ENCODE assay signal across 1 cellular context in the genomic region with DNA sequence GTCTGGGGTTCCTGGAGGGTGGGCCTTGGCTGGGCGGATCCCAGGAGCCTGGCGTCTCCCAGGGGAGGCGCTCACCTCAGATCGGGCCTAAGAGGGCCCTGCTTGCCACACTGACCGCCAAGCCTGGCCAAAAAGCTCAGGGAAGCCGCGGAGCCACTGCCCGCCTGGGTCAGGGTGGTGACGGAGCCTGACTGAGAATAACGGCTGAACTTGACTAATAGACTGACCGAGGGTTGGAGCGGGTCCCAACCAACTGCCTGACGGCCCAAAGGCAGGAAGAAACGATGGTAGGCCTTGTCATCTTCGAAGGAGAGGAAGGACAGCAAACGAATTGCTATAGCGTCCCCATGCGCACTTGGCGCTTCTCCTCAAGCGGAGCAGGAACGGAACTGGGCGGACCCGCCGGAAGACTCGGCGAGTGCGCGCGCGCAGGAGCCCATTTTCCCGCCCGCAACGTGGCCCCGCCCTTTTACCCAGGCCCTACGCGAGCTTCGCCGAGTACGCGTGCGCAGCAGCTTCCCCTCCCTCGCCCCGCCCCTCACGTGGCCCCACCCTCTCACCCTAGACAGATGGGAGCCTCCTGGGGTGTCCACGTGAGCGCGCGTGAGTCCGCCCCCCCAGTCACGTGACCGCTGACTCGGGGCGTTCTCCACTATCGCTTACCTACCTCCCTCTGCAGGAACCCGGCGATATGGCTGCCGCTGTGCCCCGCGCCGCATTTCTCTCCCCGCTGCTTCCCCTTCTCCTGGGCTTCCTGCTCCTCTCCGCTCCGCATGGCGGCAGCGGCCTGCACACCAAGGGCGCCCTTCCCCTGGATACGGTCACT.
TF ChIP-seq lines count a peak whose summit lies in the region.

A gene (plus strand): TSS at position 652 of the 826 bp plus-strand sequence. CDS start 40 bp downstream, at position 692.
A gene (minus strand): TSS at position 391 of the 826 bp plus-strand sequence. CDS start 7,895 bp downstream, outside the sequence.

TF ChIP-seq in HepG2, 621 proteins besides CTCF, POLR2A, EP300 and RAD21 (continued from another document and continues in another):
- TF ChIP-seq, protein P1, sequence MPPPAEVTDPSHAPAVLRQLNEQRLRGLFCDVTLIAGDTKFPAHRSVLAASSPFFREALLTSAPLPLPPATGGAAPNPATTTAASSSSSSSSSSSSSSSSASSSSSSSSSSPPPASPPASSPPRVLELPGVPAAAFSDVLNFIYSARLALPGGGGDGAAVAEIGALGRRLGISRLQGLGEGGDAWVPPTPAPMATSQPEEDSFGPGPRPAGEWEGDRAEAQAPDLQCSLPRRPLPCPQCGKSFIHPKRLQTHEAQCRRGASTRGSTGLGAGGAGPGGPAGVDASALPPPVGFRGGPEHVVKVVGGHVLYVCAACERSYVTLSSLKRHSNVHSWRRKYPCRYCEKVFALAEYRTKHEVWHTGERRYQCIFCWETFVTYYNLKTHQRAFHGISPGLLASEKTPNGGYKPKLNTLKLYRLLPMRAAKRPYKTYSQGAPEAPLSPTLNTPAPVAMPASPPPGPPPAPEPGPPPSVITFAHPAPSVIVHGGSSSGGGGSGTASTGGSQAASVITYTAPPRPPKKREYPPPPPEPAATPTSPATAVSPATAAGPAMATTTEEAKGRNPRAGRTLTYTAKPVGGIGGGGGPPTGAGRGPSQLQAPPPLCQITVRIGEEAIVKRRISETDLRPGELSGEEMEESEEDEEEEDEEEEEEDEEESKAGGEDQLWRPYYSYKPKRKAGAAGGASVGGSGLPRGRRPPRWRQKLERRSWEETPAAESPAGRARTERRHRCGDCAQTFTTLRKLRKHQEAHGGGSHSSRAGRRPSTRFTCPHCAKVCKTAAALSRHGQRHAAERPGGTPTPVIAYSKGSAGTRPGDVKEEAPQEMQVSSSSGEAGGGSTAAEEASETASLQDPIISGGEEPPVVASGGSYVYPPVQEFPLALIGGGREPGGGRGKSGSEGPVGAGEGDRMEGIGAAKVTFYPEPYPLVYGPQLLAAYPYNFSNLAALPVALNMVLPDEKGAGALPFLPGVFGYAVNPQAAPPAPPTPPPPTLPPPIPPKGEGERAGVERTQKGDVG (CRISPR knock-in tag; IDR thresholded peaks at IDR 0.05; ENCODE audit: borderline replicate concordance): 0 out of 2 replicates have a peak, but pooled peaks have one; percentile 54
- TF ChIP-seq BRCA1 (CRISPR knock-in tag; IDR thresholded peaks at IDR 0.05) (peak; percentile 60; the same call in 1 of the 2 replicates), MATR3 (CRISPR knock-in tag; IDR thresholded peaks at IDR 0.05) (no peak), GFI1 (CRISPR knock-in tag; IDR thresholded peaks at IDR 0.05; ENCODE audit: borderline replicate concordance) (no peak; the same call in 1 of the 2 replicates), ZNF354B (CRISPR knock-in tag; IDR thresholded peaks at IDR 0.05) (no peak; the same call in 1 of the 2 replicates), SMAD3 (CRISPR knock-in tag; IDR thresholded peaks at IDR 0.05) (peak; percentile 14; the same call in 1 of the 2 replicates), MEIS2 (CRISPR knock-in tag; IDR thresholded peaks at IDR 0.05) (peak; percentile 71), PAX8 (CRISPR knock-in tag; IDR thresholded peaks at IDR 0.05; ENCODE audit: borderline replicate concordance) (0 out of 2 replicates have a peak, but pooled peaks have one; percentile 11), ARNTL (CRISPR knock-in tag; IDR thresholded peaks at IDR 0.05) (peak; percentile 99), ZNF713 (CRISPR knock-in tag; IDR thresholded peaks at IDR 0.05) (no peak), HNF4G (IDR thresholded peaks at IDR 0.05; ENCODE audit: borderline replicate concordance, low read depth, low read length) (peak; percentile 10; the same call in 1 of the 2 replicates), HNF4G (CRISPR knock-in tag; IDR thresholded peaks at IDR 0.05; ENCODE audit: borderline replicate concordance, low read depth) (no peak; the same call in 1 of the 2 replicates), JARID2 (CRISPR knock-in tag; IDR thresholded peaks at IDR 0.05; ENCODE audit: insufficient replicate concordance) (peak; percentile 52), HOXA9 (CRISPR knock-in tag; IDR thresholded peaks at IDR 0.05; ENCODE audit: borderline replicate concordance) (peak; percentile 82), SPEN (CRISPR knock-in tag; IDR thresholded peaks at IDR 0.05; ENCODE audit: low read depth) (peak; percentile 57), HOXA3 (CRISPR knock-in tag; IDR thresholded peaks at IDR 0.05) (peak; percentile 75), GATAD1 (CRISPR knock-in tag; IDR thresholded peaks at IDR 0.05) (peak; percentile 84), ATF7 (IDR thresholded peaks at IDR 0.05) (no peak), ATF7 (CRISPR knock-in tag; IDR thresholded peaks at IDR 0.05) (peak; percentile 69; the same call in 1 of the 2 replicates), ZNF460 (CRISPR knock-in tag; IDR thresholded peaks at IDR 0.05; ENCODE audit: borderline replicate concordance) (peak; percentile 45; the same call in 1 of the 2 replicates), GABPB1 (CRISPR knock-in tag; IDR thresholded peaks at IDR 0.05) (peak; percentile 91), KMT2A (CRISPR knock-in tag; IDR thresholded peaks at IDR 0.05) (peak; percentile 7)
- TF ChIP-seq, protein P2, sequence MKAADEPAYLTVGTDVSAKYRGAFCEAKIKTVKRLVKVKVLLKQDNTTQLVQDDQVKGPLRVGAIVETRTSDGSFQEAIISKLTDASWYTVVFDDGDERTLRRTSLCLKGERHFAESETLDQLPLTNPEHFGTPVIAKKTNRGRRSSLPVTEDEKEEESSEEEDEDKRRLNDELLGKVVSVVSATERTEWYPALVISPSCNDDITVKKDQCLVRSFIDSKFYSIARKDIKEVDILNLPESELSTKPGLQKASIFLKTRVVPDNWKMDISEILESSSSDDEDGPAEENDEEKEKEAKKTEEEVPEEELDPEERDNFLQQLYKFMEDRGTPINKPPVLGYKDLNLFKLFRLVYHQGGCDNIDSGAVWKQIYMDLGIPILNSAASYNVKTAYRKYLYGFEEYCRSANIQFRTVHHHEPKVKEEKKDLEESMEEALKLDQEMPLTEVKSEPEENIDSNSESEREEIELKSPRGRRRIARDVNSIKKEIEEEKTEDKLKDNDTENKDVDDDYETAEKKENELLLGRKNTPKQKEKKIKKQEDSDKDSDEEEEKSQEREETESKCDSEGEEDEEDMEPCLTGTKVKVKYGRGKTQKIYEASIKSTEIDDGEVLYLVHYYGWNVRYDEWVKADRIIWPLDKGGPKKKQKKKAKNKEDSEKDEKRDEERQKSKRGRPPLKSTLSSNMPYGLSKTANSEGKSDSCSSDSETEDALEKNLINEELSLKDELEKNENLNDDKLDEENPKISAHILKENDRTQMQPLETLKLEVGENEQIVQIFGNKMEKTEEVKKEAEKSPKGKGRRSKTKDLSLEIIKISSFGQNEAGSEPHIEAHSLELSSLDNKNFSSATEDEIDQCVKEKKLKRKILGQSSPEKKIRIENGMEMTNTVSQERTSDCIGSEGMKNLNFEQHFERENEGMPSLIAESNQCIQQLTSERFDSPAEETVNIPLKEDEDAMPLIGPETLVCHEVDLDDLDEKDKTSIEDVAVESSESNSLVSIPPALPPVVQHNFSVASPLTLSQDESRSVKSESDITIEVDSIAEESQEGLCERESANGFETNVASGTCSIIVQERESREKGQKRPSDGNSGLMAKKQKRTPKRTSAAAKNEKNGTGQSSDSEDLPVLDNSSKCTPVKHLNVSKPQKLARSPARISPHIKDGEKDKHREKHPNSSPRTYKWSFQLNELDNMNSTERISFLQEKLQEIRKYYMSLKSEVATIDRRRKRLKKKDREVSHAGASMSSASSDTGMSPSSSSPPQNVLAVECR (CRISPR knock-in tag; IDR thresholded peaks at IDR 0.05; ENCODE audit: borderline replicate concordance): peak; percentile 84
- TF ChIP-seq, protein P3, sequence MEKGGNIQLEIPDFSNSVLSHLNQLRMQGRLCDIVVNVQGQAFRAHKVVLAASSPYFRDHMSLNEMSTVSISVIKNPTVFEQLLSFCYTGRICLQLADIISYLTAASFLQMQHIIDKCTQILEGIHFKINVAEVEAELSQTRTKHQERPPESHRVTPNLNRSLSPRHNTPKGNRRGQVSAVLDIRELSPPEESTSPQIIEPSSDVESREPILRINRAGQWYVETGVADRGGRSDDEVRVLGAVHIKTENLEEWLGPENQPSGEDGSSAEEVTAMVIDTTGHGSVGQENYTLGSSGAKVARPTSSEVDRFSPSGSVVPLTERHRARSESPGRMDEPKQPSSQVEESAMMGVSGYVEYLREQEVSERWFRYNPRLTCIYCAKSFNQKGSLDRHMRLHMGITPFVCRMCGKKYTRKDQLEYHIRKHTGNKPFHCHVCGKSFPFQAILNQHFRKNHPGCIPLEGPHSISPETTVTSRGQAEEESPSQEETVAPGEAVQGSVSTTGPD (CRISPR knock-in tag; IDR thresholded peaks at IDR 0.05): no peak
- TF ChIP-seq, protein P4, sequence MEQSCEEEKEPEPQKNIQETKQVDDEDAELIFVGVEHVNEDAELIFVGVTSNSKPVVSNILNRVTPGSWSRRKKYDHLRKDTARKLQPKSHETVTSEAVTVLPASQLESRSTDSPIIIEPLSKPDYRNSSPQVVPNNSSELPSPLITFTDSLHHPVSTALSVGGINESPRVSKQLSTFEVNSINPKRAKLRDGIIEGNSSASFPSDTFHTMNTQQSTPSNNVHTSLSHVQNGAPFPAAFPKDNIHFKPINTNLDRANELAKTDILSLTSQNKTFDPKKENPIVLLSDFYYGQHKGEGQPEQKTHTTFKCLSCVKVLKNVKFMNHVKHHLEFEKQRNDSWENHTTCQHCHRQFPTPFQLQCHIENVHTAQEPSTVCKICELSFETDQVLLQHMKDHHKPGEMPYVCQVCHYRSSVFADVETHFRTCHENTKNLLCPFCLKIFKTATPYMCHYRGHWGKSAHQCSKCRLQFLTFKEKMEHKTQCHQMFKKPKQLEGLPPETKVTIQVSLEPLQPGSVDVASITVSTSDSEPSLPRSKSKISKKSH (CRISPR knock-in tag; IDR thresholded peaks at IDR 0.05; ENCODE audit: borderline replicate concordance): peak; percentile 37
- TF ChIP-seq, protein P5, sequence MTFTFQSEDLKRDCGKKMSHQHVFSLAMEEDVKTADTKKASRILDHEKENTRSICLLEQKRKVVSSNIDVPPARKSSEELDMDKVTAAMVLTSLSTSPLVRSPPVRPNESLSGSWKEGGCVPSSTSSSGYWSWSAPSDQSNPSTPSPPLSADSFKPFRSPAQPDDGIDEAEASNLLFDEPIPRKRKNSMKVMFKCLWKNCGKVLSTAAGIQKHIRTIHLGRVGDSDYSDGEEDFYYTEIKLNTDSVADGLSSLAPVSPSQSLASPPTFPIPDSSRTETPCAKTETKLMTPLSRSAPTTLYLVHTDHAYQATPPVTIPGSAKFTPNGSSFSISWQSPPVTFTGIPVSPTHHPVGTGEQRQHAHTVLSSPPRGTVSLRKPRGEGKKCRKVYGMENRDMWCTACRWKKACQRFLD (CRISPR knock-in tag; IDR thresholded peaks at IDR 0.05; ENCODE audit: borderline replicate concordance): 0 out of 2 replicates have a peak, but pooled peaks have one; percentile 25
- TF ChIP-seq, protein P6, sequence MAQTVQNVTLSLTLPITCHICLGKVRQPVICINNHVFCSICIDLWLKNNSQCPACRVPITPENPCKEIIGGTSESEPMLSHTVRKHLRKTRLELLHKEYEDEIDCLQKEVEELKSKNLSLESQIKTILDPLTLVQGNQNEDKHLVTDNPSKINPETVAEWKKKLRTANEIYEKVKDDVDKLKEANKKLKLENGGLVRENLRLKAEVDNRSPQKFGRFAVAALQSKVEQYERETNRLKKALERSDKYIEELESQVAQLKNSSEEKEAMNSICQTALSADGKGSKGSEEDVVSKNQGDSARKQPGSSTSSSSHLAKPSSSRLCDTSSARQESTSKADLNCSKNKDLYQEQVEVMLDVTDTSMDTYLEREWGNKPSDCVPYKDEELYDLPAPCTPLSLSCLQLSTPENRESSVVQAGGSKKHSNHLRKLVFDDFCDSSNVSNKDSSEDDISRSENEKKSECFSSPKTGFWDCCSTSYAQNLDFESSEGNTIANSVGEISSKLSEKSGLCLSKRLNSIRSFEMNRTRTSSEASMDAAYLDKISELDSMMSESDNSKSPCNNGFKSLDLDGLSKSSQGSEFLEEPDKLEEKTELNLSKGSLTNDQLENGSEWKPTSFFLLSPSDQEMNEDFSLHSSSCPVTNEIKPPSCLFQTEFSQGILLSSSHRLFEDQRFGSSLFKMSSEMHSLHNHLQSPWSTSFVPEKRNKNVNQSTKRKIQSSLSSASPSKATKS (CRISPR knock-in tag; IDR thresholded peaks at IDR 0.05): no peak
- TF ChIP-seq, protein P7, sequence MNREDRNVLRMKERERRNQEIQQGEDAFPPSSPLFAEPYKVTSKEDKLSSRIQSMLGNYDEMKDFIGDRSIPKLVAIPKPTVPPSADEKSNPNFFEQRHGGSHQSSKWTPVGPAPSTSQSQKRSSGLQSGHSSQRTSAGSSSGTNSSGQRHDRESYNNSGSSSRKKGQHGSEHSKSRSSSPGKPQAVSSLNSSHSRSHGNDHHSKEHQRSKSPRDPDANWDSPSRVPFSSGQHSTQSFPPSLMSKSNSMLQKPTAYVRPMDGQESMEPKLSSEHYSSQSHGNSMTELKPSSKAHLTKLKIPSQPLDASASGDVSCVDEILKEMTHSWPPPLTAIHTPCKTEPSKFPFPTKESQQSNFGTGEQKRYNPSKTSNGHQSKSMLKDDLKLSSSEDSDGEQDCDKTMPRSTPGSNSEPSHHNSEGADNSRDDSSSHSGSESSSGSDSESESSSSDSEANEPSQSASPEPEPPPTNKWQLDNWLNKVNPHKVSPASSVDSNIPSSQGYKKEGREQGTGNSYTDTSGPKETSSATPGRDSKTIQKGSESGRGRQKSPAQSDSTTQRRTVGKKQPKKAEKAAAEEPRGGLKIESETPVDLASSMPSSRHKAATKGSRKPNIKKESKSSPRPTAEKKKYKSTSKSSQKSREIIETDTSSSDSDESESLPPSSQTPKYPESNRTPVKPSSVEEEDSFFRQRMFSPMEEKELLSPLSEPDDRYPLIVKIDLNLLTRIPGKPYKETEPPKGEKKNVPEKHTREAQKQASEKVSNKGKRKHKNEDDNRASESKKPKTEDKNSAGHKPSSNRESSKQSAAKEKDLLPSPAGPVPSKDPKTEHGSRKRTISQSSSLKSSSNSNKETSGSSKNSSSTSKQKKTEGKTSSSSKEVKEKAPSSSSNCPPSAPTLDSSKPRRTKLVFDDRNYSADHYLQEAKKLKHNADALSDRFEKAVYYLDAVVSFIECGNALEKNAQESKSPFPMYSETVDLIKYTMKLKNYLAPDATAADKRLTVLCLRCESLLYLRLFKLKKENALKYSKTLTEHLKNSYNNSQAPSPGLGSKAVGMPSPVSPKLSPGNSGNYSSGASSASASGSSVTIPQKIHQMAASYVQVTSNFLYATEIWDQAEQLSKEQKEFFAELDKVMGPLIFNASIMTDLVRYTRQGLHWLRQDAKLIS (CRISPR knock-in tag; IDR thresholded peaks at IDR 0.05): no peak
- TF ChIP-seq, protein P8, sequence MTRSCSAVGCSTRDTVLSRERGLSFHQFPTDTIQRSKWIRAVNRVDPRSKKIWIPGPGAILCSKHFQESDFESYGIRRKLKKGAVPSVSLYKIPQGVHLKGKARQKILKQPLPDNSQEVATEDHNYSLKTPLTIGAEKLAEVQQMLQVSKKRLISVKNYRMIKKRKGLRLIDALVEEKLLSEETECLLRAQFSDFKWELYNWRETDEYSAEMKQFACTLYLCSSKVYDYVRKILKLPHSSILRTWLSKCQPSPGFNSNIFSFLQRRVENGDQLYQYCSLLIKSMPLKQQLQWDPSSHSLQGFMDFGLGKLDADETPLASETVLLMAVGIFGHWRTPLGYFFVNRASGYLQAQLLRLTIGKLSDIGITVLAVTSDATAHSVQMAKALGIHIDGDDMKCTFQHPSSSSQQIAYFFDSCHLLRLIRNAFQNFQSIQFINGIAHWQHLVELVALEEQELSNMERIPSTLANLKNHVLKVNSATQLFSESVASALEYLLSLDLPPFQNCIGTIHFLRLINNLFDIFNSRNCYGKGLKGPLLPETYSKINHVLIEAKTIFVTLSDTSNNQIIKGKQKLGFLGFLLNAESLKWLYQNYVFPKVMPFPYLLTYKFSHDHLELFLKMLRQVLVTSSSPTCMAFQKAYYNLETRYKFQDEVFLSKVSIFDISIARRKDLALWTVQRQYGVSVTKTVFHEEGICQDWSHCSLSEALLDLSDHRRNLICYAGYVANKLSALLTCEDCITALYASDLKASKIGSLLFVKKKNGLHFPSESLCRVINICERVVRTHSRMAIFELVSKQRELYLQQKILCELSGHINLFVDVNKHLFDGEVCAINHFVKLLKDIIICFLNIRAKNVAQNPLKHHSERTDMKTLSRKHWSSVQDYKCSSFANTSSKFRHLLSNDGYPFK (CRISPR knock-in tag; IDR thresholded peaks at IDR 0.05; ENCODE audit: borderline replicate concordance): no peak; the same call in none of the 2 replicates
